1 cellular context compared by ENCODE assay signal in the genomic region with DNA sequence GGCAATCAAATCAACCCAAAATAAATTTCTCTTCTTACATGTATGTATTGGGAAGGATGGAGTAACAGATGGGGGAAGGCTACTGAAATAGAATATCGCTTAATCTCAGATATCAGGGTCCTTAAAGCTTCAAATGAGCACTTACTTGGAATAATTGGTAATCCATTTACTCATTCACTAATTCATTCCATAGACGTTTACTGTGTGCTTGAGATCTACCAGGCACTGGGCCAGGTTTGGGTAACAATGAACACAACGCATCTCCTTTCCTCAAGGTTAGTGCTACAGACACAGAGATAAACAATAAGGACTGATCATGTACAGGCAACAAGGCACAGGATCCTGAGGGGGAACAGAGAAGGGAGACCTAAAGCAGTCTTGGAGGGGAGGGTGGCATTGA.
TF ChIP-seq lines count a peak whose summit lies in the region.

No MANE protein-coding gene starts in this region.

TF ChIP-seq in HEK293, 187 proteins besides CTCF, POLR2A, EP300 and RAD21:
- TF ChIP-seq, protein P1, sequence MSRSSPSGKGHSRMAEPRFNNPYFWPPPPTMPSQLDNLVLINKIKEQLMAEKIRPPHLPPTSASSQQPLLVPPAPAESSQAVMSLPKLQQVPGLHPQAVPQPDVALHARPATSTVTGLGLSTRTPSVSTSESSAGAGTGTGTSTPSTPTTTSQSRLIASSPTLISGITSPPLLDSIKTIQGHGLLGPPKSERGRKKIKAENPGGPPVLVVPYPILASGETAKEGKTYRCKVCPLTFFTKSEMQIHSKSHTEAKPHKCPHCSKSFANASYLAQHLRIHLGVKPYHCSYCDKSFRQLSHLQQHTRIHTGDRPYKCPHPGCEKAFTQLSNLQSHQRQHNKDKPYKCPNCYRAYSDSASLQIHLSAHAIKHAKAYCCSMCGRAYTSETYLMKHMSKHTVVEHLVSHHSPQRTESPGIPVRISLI (tag by site-specific recombination; IDR thresholded peaks at IDR 0.05), result no peak
- TF ChIP-seq ZNF24 (tag by site-specific recombination; IDR thresholded peaks at IDR 0.05), result peak; percentile 68; the same call in 1 of the 2 replicates
- TF ChIP-seq ZNF600 (tag by site-specific recombination; IDR thresholded peaks at IDR 0.05), result no peak
- TF ChIP-seq ZBTB8A (tag by site-specific recombination; IDR thresholded peaks at IDR 0.05), result no peak
- peak; percentile 54; the same call in 1 of the 2 replicates for TF ChIP-seq TRIM28 (IDR thresholded peaks at IDR 0.05; ENCODE audit: borderline replicate concordance, low read length)
- TF ChIP-seq MEIS1 (CRISPR knock-in tag; IDR thresholded peaks at IDR 0.05; ENCODE audit: borderline replicate concordance), result no peak
- no peak for TF ChIP-seq ZNF132 (tag by site-specific recombination; IDR thresholded peaks at IDR 0.05; ENCODE audit: borderline replicate concordance)
- TF ChIP-seq TCF7L2 (IDR thresholded peaks at IDR 0.05; ENCODE audit: borderline replicate concordance, low read depth, low read length), result no peak
- TF ChIP-seq, protein P2, sequence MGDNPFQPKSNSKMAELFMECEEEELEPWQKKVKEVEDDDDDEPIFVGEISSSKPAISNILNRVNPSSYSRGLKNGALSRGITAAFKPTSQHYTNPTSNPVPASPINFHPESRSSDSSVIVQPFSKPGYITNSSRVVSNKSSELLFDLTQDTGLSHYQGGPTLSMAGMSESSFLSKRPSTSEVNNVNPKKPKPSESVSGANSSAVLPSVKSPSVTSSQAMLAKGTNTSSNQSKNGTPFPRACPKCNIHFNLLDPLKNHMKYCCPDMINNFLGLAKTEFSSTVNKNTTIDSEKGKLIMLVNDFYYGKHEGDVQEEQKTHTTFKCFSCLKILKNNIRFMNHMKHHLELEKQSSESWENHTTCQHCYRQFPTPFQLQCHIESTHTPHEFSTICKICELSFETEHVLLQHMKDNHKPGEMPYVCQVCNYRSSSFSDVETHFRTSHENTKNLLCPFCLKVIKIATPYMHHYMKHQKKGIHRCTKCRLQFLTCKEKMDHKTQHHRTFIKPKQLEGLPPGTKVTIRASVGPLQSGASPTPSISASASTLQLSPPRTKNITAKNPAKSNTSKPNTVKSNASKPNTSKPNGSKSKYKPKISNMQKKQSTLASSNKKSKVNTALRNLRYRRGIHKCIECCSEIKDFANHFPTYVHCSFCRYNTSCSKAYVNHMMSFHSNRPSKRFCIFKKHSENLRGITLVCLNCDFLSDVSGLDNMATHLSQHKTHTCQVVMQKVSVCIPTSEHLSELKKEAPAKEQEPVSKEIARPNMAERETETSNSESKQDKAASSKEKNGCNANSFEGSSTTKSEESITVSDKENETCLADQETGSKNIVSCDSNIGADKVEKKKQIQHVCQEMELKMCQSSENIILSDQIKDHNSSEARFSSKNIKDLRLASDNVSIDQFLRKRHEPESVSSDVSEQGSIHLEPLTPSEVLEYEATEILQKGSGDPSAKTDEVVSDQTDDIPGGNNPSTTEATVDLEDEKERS (tag by site-specific recombination; IDR thresholded peaks at IDR 0.05), result no peak
- TF ChIP-seq ZNF302 (tag by site-specific recombination; IDR thresholded peaks at IDR 0.05; ENCODE audit: low read depth), result no peak
- TF ChIP-seq ZBTB20 (tag by site-specific recombination; IDR thresholded peaks at IDR 0.05), result no peak
- peak; percentile 73 for TF ChIP-seq SETDB1 (IDR thresholded peaks at IDR 0.05; ENCODE audit: insufficient read length, low read length)
